20 cellular contexts compared by ENCODE assay signal in the genomic region with DNA sequence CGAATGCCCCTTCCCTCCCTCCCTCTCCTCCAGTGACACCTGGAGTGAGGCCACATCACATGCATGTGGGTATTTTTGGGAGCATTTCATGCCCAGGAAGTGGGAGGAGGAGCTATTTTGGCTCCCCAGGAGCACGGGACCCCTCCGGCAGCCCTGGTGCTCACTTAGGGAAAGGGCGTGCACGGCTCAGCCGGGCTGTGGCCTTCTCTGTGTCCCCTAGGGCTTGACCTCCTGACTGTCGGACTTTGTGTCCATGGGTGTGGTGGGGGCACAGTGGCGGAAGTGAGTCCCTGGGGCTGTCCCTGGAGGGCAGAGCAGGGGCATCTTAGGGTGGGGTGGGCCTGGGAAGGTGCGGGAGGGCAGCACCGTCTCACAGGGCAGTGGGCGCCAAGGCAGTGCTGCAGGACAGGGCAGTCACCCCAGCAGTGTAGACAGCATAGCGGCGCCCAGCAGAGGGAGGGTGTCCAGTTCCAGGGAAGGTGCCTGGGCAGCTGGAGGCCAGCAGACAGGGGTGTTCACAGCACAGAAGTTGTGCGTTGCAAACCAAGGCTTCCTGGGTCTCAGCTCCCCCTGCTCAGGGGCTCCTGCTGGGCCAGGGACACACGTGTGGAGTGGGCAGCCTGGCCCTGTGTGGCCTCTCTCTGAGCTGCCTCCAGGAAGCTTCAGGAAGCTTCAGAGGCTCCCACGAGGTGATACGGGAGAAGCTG. TPM values are rescaled to one million over a fixed set of nuclear protein-coding genes. Genes with fewer than 3 reads are reported as not detected.
DNase-seq lines count a peak whose midpoint lies in the region; ATAC-seq and TF ChIP-seq lines count a peak whose summit lies in the region.
"Had no signal": no experiment of that assay in that cellular context is flagged by ENCODE, and none has a peak within 500 bp of the region (broad histone marks: within the 10 kb centered on the region; RNA-seq: fewer than 3 reads in every experiment).

No MANE protein-coding gene starts in this region.

- no peak for TF ChIP-seq POLR2A in erythroblast (IDR thresholded peaks at IDR 0.05; ENCODE audit: low read length)

- H3K4me3 ChIP-seq in BLaER1 (no peak overlapping the region), endodermal cell (ENCODE audit: low read length) (no peak overlapping the region), left lung (no peak overlapping the region)
- H3K4me3 ChIP-seq: A549, GM12878, K562 had no signal

- H4K20me1 ChIP-seq in BLaER1: peaks cover 11% of the 10 kb centered on the region; the same call in 1 of the 2 replicates

- H3K4me1 Mint-ChIP-seq in endodermal cell: peaks cover 2% of the 10 kb centered on the region

- H3K27ac ChIP-seq in BLaER1 (no peak overlapping the region), endodermal cell (ENCODE audit: low read depth, low read length) (no peak overlapping the region), left lung (no peak overlapping the region)
- H3K27ac ChIP-seq: A549 had no signal

- H3K4me1 ChIP-seq in BLaER1 (peaks cover 68% of the 10 kb centered on the region), endodermal cell (ENCODE audit: control insufficient read depth, insufficient read depth, low read length) (no peaks in the 10 kb centered on the region), left lung (peaks cover 3 to 7% of the 10 kb centered on the region in 2 donors)
- H3K4me1 ChIP-seq: A549 had no signal

- DNase-seq in endodermal cell: peak; percentile 38
- DNase-seq in left lung: peak; percentile 18 to 50
- DNase-seq in sciatic nerve (ENCODE audit: low spot score): peak; percentile 42
- no peak for DNase-seq in effector CD4-positive, alpha-beta T cell
- DNase-seq in SHP77 treated with DMSO at 0.1 percent for 48 hours (lab: John Stamatoyannopoulos, UW): no peak
- DNase-seq in erythroblast (lab: John Stamatoyannopoulos, UW): no peak
- DNase-seq: Calu3; CD8-positive, alpha-beta T cell; GOT3; NCI-H1092 treated with DMSO at 0.1 percent for 48 hours; NCI-H146; NCI-H2081; NCI-H510A treated with DMSO at 0.1 percent for 48 hours; NCI-H774; SIG-M5 had no signal

- H3K9me3 ChIP-seq in BLaER1: peaks cover 9% of the 10 kb centered on the region; the same call in 1 of the 2 replicates
- H3K9me3 ChIP-seq in endodermal cell (ENCODE audit: control insufficient read depth, low read length): no peaks in the 10 kb centered on the region
- H3K9me3 ChIP-seq in left lung: peaks cover 0 to 7% of the 10 kb centered on the region in 2 donors
- H3K9me3 ChIP-seq: A549 had no signal

- H3K36me3 ChIP-seq in BLaER1 (no peaks in the 10 kb centered on the region), endodermal cell (ENCODE audit: control insufficient read depth, insufficient read depth, low read length) (no peaks in the 10 kb centered on the region), left lung (no peaks in the 10 kb centered on the region)

- H3K9ac ChIP-seq in BLaER1 (no peak overlapping the region; the same call in 1 of the 2 replicates), endodermal cell (ENCODE audit: extremely low read depth, low read length, poor library complexity, severe bottlenecking) (no peak overlapping the region)

- intact Hi-C loops in left lung (cut with DNase I) (no loop called here), sciatic nerve (cut with DNase I) (no loop called here)

- ATAC-seq in left lung: no peak
- ATAC-seq in sciatic nerve: no peak
- ATAC-seq in HG02798 (IDR thresholded peaks at IDR 0.05; ENCODE audit: poor library complexity, unreplicated experiment): no peak
- ATAC-seq: A549; CD8-positive, alpha-beta T cell; GM12878; K562 had no signal

- no peaks in the 10 kb centered on the region for H3K36me3 Mint-ChIP-seq in endodermal cell (ENCODE audit: low read depth)
- H3K36me3 Mint-ChIP-seq: CD8-positive, alpha-beta T cell had no signal

- H3K27ac Mint-ChIP-seq in endodermal cell: no peak overlapping the region
- H3K27ac Mint-ChIP-seq: CD8-positive, alpha-beta T cell had no signal

- H3K27me3 ChIP-seq in BLaER1 (peaks cover 40% of the 10 kb centered on the region), endodermal cell (ENCODE audit: control insufficient read depth, insufficient read depth, low read length, poor library complexity, severe bottlenecking) (peaks cover 23% of the 10 kb centered on the region), left lung (peaks cover 22 to 76% of the 10 kb centered on the region in 2 donors)

- H3K9me3 Mint-ChIP-seq in endodermal cell: peaks cover 2% of the 10 kb centered on the region
- H3K9me3 Mint-ChIP-seq: CD8-positive, alpha-beta T cell had no signal

- TF ChIP-seq CTCF in endodermal cell (conservative IDR thresholded peaks at IDR 0.05) (no peak), left lung (IDR thresholded peaks at IDR 0.05) (no peak)

- H3K4me2 ChIP-seq in BLaER1: peak overlapping the region; percentile 71
- H3K4me2 ChIP-seq: A549 had no signal

- 86 to 90% methylated on average over 9 to 17 of the region's 17 CpGs for WGBS in endodermal cell (ENCODE audit: insufficient coverage in 1 of 2, insufficient read length in 1 of 2), 2 experiments

- H3K4me3 Mint-ChIP-seq in endodermal cell: no peak overlapping the region
- H3K4me3 Mint-ChIP-seq: CD8-positive, alpha-beta T cell had no signal

- H3K27me3 Mint-ChIP-seq in endodermal cell (ENCODE audit: insufficient read depth): peaks cover 29% of the 10 kb centered on the region

RNA-seq across cellular contexts. Expression of a gene that starts 5.0 kb away (rescaled TPM):
- total RNA-seq in endodermal cell (1 to 10 TPM; 1.0 to 1.9 TPM), left lung (1 to 10 TPM; 3.1 to 3.2 TPM), sciatic nerve (11.6 TPM)
- 0.36 TPM for polyA plus RNA-seq in endodermal cell (2013, experiment 1 of 2)
- polyA plus RNA-seq in endodermal cell (2013, experiment 2 of 2): 1.0 TPM

Comparison
In these comparisons a context has a peak if more than half of its experiments do, and no peak if none do; other contexts are left out.
1. DNase-seq: peak in endodermal cell (single experiment), left lung (2 of 2) and sciatic nerve (single experiment); none in effector CD4-positive, alpha-beta T cell (single experiment), SHP77 treated with DMSO at 0.1 percent for 48 hours (single experiment) and erythroblast (0 of 2).